Comparison of ENCODE assay signal across 9 cellular contexts in genomic region chr10:21523557-21524008, GRCh38. TPM values are rescaled to one million over a fixed set of nuclear protein-coding genes. Genes with fewer than 3 reads are reported as not detected.
DNase-seq lines count a peak whose midpoint lies in the region; ATAC-seq and TF ChIP-seq lines count a peak whose summit lies in the region.
"Had no signal": no experiment of that assay in that cellular context is flagged by ENCODE, and none has a peak within 500 bp of the region (broad histone marks: within the 10 kb centered on the region; RNA-seq: fewer than 3 reads in every experiment).

No MANE protein-coding gene starts in this region.

- peaks cover 2% of the 10 kb centered on the region for H3K4me1 ChIP-seq in right cardiac atrium (ENCODE audit: control insufficient read depth, insufficient read depth, low read length)
- peaks cover 41% of the 10 kb centered on the region for H3K4me1 ChIP-seq in OCI-LY7 (ENCODE audit: insufficient read depth, low read length, poor library complexity, severe bottlenecking)

- no peaks in the 10 kb centered on the region for H3K79me2 ChIP-seq in OCI-LY7 (ENCODE audit: insufficient read depth, low read depth, low read length)

- H3K27me3 ChIP-seq in right cardiac atrium (ENCODE audit: control insufficient read depth, insufficient read depth) = no peaks in the 10 kb centered on the region

- no peaks in the 10 kb centered on the region for H3K9me2 ChIP-seq in OCI-LY7 (ENCODE audit: insufficient read depth, low read length)

- intact Hi-C loops in right cardiac atrium (cut with DNase I) (no loop called here), OCI-LY7 (cut with micrococcal nuclease; ENCODE audit: unreplicated experiment) (no loop called here)
- intact Hi-C loops in activated T-helper 2 cell treated with anti-CD3 and anti-CD28 coated beads, Interferon-gamma antibody, Interleukin-2, Interleukin-4, amounts not matched to agents 10 μg/mL and 5 μg/mL and 100 μg/mL, durations not matched to agents 14 hours and 24 hours and 36 hours (cut with micrococcal nuclease) = no loop called here

- POLR2A ChIA-PET in OCI-LY7 (lab: Charles Lee) = interaction anchor here (0.7 kb wide), 2 partner anchors 424 to 1066 kb away, joined by 4 to 5 read pairs; no protein-coding TSS in a partner anchor

- H4K20me1 ChIP-seq in OCI-LY7 (ENCODE audit: insufficient read depth, low read length) = no peaks in the 10 kb centered on the region

- H3K4me2 ChIP-seq in OCI-LY7 (ENCODE audit: low read length) = no peak overlapping the region
- H3K4me2 ChIP-seq: BLaER1 treated with 17β-estradiol and CSF1 and Interleukin-3, amounts not matched to agents 10 nM and 100 nM had no signal

- H3K9me3 ChIP-seq in right cardiac atrium (ENCODE audit: control insufficient read depth, low read length) (no peaks in the 10 kb centered on the region), OCI-LY7 (ENCODE audit: low read length) (no peaks in the 10 kb centered on the region)
- H3K9me3 ChIP-seq: BLaER1 treated with 17β-estradiol and CSF1 and Interleukin-3, amounts not matched to agents 10 nM and 100 nM had no signal

- no peak overlapping the region for H2AFZ ChIP-seq in OCI-LY7 (ENCODE audit: low read length)

- CTCF ChIA-PET in OCI-LY7 (lab: Charles Lee; ENCODE audit: unreplicated experiment) = no interaction called here

- H3K4me3 Mint-ChIP-seq in stimulated activated memory B cell treated with anti-CD40 and anti-IgM and Interleukin-4, amounts not matched to agents 10 μg/mL and 1 μg/mL and 100 μg/mL, for 72 hours = peak overlapping the region; percentile 29
- H3K4me3 Mint-ChIP-seq in activated T-helper 2 cell treated with anti-CD3 and anti-CD28 coated beads, Interferon-gamma antibody, Interleukin-2, Interleukin-4, amounts not matched to agents 10 μg/mL and 5 μg/mL and 100 μg/mL, durations not matched to agents 14 hours and 24 hours and 36 hours (ENCODE audit: low read depth) = no peak overlapping the region

- DNase-seq in NCI-H526 (lab: John Stamatoyannopoulos, UW) (peak; percentile 29 to 53), NCI-H526 treated with DMSO at 0.1 percent for 48 hours (lab: John Stamatoyannopoulos, UW) (no peak), SHP77 (lab: John Stamatoyannopoulos, UW) (peak; percentile 38 to 67), right cardiac atrium (peak in 2 of 3 donors; percentile 59 to 62), OCI-LY7 (ENCODE audit: low spot score) (no peak)
- DNase-seq in activated T-helper 2 cell treated with anti-CD3 and anti-CD28 coated beads, Interferon-gamma antibody, Interleukin-2, Interleukin-4, amounts not matched to agents 10 μg/mL and 5 μg/mL and 100 μg/mL, durations not matched to agents 14 hours and 24 hours and 36 hours (ENCODE audit: low spot score) = no peak

- H3K36me3 Mint-ChIP-seq in stimulated activated memory B cell treated with anti-CD40 and anti-IgM and Interleukin-4, amounts not matched to agents 10 μg/mL and 1 μg/mL and 100 μg/mL, for 72 hours = no peaks in the 10 kb centered on the region
- H3K36me3 Mint-ChIP-seq in activated T-helper 2 cell treated with anti-CD3 and anti-CD28 coated beads, Interferon-gamma antibody, Interleukin-2, Interleukin-4, amounts not matched to agents 10 μg/mL and 5 μg/mL and 100 μg/mL, durations not matched to agents 14 hours and 24 hours and 36 hours (ENCODE audit: low read depth) = no peaks in the 10 kb centered on the region

- no peaks in the 10 kb centered on the region for H3K9me3 Mint-ChIP-seq in stimulated activated memory B cell treated with anti-CD40 and anti-IgM and Interleukin-4, amounts not matched to agents 10 μg/mL and 1 μg/mL and 100 μg/mL, for 72 hours
- H3K9me3 Mint-ChIP-seq in activated T-helper 2 cell treated with anti-CD3 and anti-CD28 coated beads, Interferon-gamma antibody, Interleukin-2, Interleukin-4, amounts not matched to agents 10 μg/mL and 5 μg/mL and 100 μg/mL, durations not matched to agents 14 hours and 24 hours and 36 hours = no peaks in the 10 kb centered on the region

- no peak overlapping the region for H3K27ac Mint-ChIP-seq in stimulated activated memory B cell treated with anti-CD40 and anti-IgM and Interleukin-4, amounts not matched to agents 10 μg/mL and 1 μg/mL and 100 μg/mL, for 72 hours
- no peak overlapping the region for H3K27ac Mint-ChIP-seq in activated T-helper 2 cell treated with anti-CD3 and anti-CD28 coated beads, Interferon-gamma antibody, Interleukin-2, Interleukin-4, amounts not matched to agents 10 μg/mL and 5 μg/mL and 100 μg/mL, durations not matched to agents 14 hours and 24 hours and 36 hours

- peak overlapping the region; percentile 84 for H3K4me3 ChIP-seq in right cardiac atrium (ENCODE audit: low read length)
- no peak overlapping the region for H3K4me3 ChIP-seq in OCI-LY7 (ENCODE audit: low read depth, low read length, poor library complexity, severe bottlenecking)
- H3K4me3 ChIP-seq: BLaER1 treated with 17β-estradiol and CSF1 and Interleukin-3, amounts not matched to agents 10 nM and 100 nM had no signal

- 39% methylated on average over 3 of the region's 3 CpGs for WGBS in right cardiac atrium

- ATAC-seq in right cardiac atrium = no peak
- no peak for ATAC-seq in stimulated activated memory B cell treated with anti-CD40 and anti-IgM and Interleukin-4, amounts not matched to agents 10 μg/mL and 1 μg/mL and 100 μg/mL, for 72 hours
- ATAC-seq in HG02610 (IDR thresholded peaks at IDR 0.05; ENCODE audit: unreplicated experiment) = no peak

- H3K36me3 ChIP-seq in OCI-LY7 (ENCODE audit: insufficient read depth, low read length) = no peaks in the 10 kb centered on the region
- H3K36me3 ChIP-seq: BLaER1 treated with 17β-estradiol and CSF1 and Interleukin-3, amounts not matched to agents 10 nM and 100 nM had no signal

- H3K27me3 Mint-ChIP-seq in stimulated activated memory B cell treated with anti-CD40 and anti-IgM and Interleukin-4, amounts not matched to agents 10 μg/mL and 1 μg/mL and 100 μg/mL, for 72 hours = peaks cover 60% of the 10 kb centered on the region
- H3K27me3 Mint-ChIP-seq in activated T-helper 2 cell treated with anti-CD3 and anti-CD28 coated beads, Interferon-gamma antibody, Interleukin-2, Interleukin-4, amounts not matched to agents 10 μg/mL and 5 μg/mL and 100 μg/mL, durations not matched to agents 14 hours and 24 hours and 36 hours (ENCODE audit: low read depth) = peaks cover 49% of the 10 kb centered on the region

- peaks cover 34% of the 10 kb centered on the region for H3K4me1 Mint-ChIP-seq in stimulated activated memory B cell treated with anti-CD40 and anti-IgM and Interleukin-4, amounts not matched to agents 10 μg/mL and 1 μg/mL and 100 μg/mL, for 72 hours
- peaks cover 47% of the 10 kb centered on the region for H3K4me1 Mint-ChIP-seq in activated T-helper 2 cell treated with anti-CD3 and anti-CD28 coated beads, Interferon-gamma antibody, Interleukin-2, Interleukin-4, amounts not matched to agents 10 μg/mL and 5 μg/mL and 100 μg/mL, durations not matched to agents 14 hours and 24 hours and 36 hours (ENCODE audit: low read depth)

- no peak for TF ChIP-seq CTCF in OCI-LY7 (conservative IDR thresholded peaks at IDR 0.05; ENCODE audit: low read length)

- H3K27ac ChIP-seq in right cardiac atrium (ENCODE audit: low read length) = peak overlapping the region; percentile 81
- H3K27ac ChIP-seq in OCI-LY7 (ENCODE audit: low read depth, low read length, poor library complexity, severe bottlenecking) = no peak overlapping the region
- H3K27ac ChIP-seq: BLaER1 treated with 17β-estradiol and CSF1 and Interleukin-3, amounts not matched to agents 10 nM and 100 nM had no signal

- BruUV-seq in OCI-LY7 (replicated peaks; lab: Mats Ljungman, UMichigan) = no TSS peak

RNA-seq across cellular contexts. Expression of gene SKIDA1, which starts 1.9 kb away (rescaled TPM):
- 1 to 10 TPM; 2.1 to 6.3 (median 4.6) TPM for total RNA-seq in right cardiac atrium
- polyA plus RNA-seq in right cardiac atrium = 0.88 TPM
- total RNA-seq in activated T-helper 2 cell treated with anti-CD3 and anti-CD28 coated beads, Interferon-gamma antibody, Interleukin-2, Interleukin-4, amounts not matched to agents 10 μg/mL and 5 μg/mL and 100 μg/mL, durations not matched to agents 14 hours and 24 hours and 36 hours = 0.11 TPM in 2 replicates
- not detected in 2 replicates for total RNA-seq in OCI-LY7 (2014; rRNA removed; shearing (Covaris generic))
- 0.06 TPM in 1 of 2 replicates, not detected in the other for total RNA-seq in OCI-LY7 (2022)

RNA-seq across cellular contexts. Expression of gene MLLT10, which starts 10.4 kb away (rescaled TPM):
- total RNA-seq in right cardiac atrium = 10 to 100 TPM; 26.6 to 36.1 (median 29.8) TPM
- polyA plus RNA-seq in right cardiac atrium = 14.1 TPM
- total RNA-seq in activated T-helper 2 cell treated with anti-CD3 and anti-CD28 coated beads, Interferon-gamma antibody, Interleukin-2, Interleukin-4, amounts not matched to agents 10 μg/mL and 5 μg/mL and 100 μg/mL, durations not matched to agents 14 hours and 24 hours and 36 hours = 45.4 and 47.4 TPM in 2 replicates
- 50.4 and 68.4 TPM in 2 replicates for total RNA-seq in OCI-LY7 (2014; rRNA removed; shearing (Covaris generic))
- 67.3 and 74.0 TPM in 2 replicates for total RNA-seq in OCI-LY7 (2022)

Comparison
In these comparisons a context has a peak if more than half of its experiments do, and no peak if none do; other contexts are left out.
1. DNase-seq: peak in NCI-H526 (2 of 2), SHP77 (2 of 2) and right cardiac atrium (2 of 3); none in NCI-H526 treated with DMSO at 0.1 percent for 48 hours (single experiment), activated T-helper 2 cell treated with anti-CD3 and anti-CD28 coated beads, Interferon-gamma antibody, Interleukin-2, Interleukin-4, amounts not matched to agents 10 μg/mL and 5 μg/mL and 100 μg/mL, durations not matched to agents 14 hours and 24 hours and 36 hours (single experiment) and OCI-LY7 (single experiment).